9 cellular contexts compared by ENCODE assay signal in the genomic region with DNA sequence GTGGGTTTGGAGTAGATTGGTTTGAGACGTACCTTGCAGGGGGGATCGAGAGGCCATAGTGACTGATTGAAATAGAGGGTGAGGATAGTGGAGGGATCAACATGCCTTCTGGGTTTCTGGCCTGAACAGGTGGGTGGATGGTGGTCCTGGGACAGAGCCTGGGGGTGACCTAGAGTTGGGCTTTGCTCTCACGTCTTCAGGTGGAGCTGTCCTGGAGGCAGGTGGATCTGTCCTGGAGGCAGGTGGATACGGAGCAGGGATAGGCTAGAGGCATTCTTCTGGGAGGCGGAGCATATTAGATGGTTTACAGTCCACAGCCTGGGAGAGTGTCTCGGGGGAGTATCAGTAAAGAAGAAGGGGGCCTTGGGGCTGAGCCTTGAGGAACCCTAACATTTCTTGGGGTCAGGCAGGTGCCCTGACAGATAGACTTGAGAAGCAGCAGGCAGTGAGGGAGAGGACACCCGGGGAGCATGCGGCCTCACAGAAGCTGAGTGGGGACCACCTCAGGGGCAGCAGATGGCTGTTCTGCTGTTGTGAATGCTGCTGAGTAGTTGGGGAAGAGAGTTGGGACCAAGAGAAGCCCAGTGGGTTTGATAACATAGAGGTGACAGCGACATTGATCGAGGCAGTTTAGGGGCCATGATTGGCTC. TPM values are rescaled to one million over a fixed set of nuclear protein-coding genes. Genes with fewer than 3 reads are reported as not detected.
A peak's percentile ranks its signal among the peaks of the same experiment; 100 is the strongest.
DNase-seq lines count a peak whose midpoint lies in the region; ATAC-seq and TF ChIP-seq lines count a peak whose summit lies in the region.
"Had no signal": no experiment of that assay in that cellular context is flagged by ENCODE, and none has a peak within 500 bp of the region (broad histone marks: within the 10 kb centered on the region; RNA-seq: fewer than 3 reads in every experiment).

No MANE protein-coding gene starts in this region.

- H3K36me3 Mint-ChIP-seq in activated B cell treated with CpG ODN at 0.5 μM for 24 hours (ENCODE audit: low read depth) (peaks cover 45% of the 10 kb centered on the region), glutamatergic neuron (ENCODE audit: unreplicated experiment) (no peaks in the 10 kb centered on the region)

- intact Hi-C loops in activated B cell treated with CpG ODN at 0.5 μM for 24 hours (cut with micrococcal nuclease), result no loop called here

- H3K9me3 Mint-ChIP-seq in activated B cell treated with CpG ODN at 0.5 μM for 24 hours (no peaks in the 10 kb centered on the region), glutamatergic neuron (ENCODE audit: unreplicated experiment) (peaks cover 29% of the 10 kb centered on the region)

- peaks cover 47% of the 10 kb centered on the region for H3K4me1 Mint-ChIP-seq in activated B cell treated with CpG ODN at 0.5 μM for 24 hours
- peaks cover 19% of the 10 kb centered on the region for H3K4me1 Mint-ChIP-seq in glutamatergic neuron (ENCODE audit: low read depth, unreplicated experiment)

- TF ChIP-seq CTCF in activated B cell treated with CpG ODN at 0.5 μM for 24 hours (IDR thresholded peaks at IDR 0.05) (no peak), glutamatergic neuron (IDR thresholded peaks at IDR 0.05; ENCODE audit: partially characterized antibody, unreplicated experiment) (no peak)

- ATAC-seq in activated B cell treated with CpG ODN at 0.5 μM for 24 hours (ENCODE audit: low read depth), result no peak
- no peak for ATAC-seq in HG02798 (IDR thresholded peaks at IDR 0.05; ENCODE audit: poor library complexity, unreplicated experiment)
- ATAC-seq: right lobe of liver had no signal

- POLR2A ChIA-PET in activated B cell treated with CpG ODN at 0.5 μM for 24 hours (lab: Charles Lee), result interaction anchor here (1.4 to 6.3 kb wide), 3 partner anchors 22 to 1295 kb away, joined by 3 to 536 read pairs (median 4); a partner anchor contains a TSS

- H3K36me3 ChIP-seq in HAP-1 (replicated peaks), result peaks cover 10% of the 10 kb centered on the region; the same call in 1 of the 2 replicates

- H3K4me1 ChIP-seq in HAP-1, result peaks cover 16% of the 10 kb centered on the region

- CTCF ChIA-PET in activated B cell treated with CpG ODN at 0.5 μM for 24 hours (lab: Charles Lee), result interaction anchor here (4.1 kb wide), 1 partner anchor 22 kb away, joined by 52 read pairs; no protein-coding TSS in a partner anchor

- peak overlapping the region; percentile 95 for H3K4me3 Mint-ChIP-seq in activated B cell treated with CpG ODN at 0.5 μM for 24 hours
- peak overlapping the region; percentile 84 for H3K4me3 Mint-ChIP-seq in glutamatergic neuron (ENCODE audit: unreplicated experiment)

- H3K27me3 Mint-ChIP-seq in activated B cell treated with CpG ODN at 0.5 μM for 24 hours (no peaks in the 10 kb centered on the region), glutamatergic neuron (ENCODE audit: unreplicated experiment) (peaks cover 13% of the 10 kb centered on the region)

- no peaks in the 10 kb centered on the region for H3K9me3 ChIP-seq in HAP-1
- H3K9me3 ChIP-seq: right lobe of liver had no signal

- H3K27ac Mint-ChIP-seq in activated B cell treated with CpG ODN at 0.5 μM for 24 hours, result peak overlapping the region; percentile 39
- H3K27ac Mint-ChIP-seq in glutamatergic neuron (ENCODE audit: unreplicated experiment), result peak overlapping the region; percentile 44

- H3K27me3 ChIP-seq in HAP-1 (ENCODE audit: low read depth), result no peaks in the 10 kb centered on the region
- H3K27me3 ChIP-seq: right lobe of liver had no signal

- H3K4me3 ChIP-seq in HAP-1 (peak overlapping the region; percentile 99), skeletal muscle cell (ENCODE audit: low read depth, low read length) (peak overlapping the region; percentile 100)

- DNase-seq in HAP-1 (ENCODE audit: low spot score in 2 of 2) (no peak), activated B cell treated with CpG ODN at 0.5 μM for 24 hours (no peak), glutamatergic neuron (no peak), skeletal muscle cell (ENCODE audit: low read depth) (no peak), ecto neural progenitor cell (ENCODE audit: low spot score) (no peak), NCI-H1092 (lab: John Stamatoyannopoulos, UW) (no peak), medulla oblongata (ENCODE audit: extremely low spot score) (no peak)

- in situ Hi-C loops in HAP-1 (cut with MboI; ENCODE audit: low sequenced_read_pairs), result no loop called here

RNA-seq across cellular contexts. Expression of a gene that starts 1.6 kb away (rescaled TPM):
- total RNA-seq in activated B cell treated with CpG ODN at 0.5 μM for 24 hours (55.2 and 61.8 TPM in 2 replicates), glutamatergic neuron (ENCODE audit: unreplicated experiment) (67.1 TPM)

RNA-seq across cellular contexts. Expression of a gene that starts 19.8 kb away (rescaled TPM):
- total RNA-seq in activated B cell treated with CpG ODN at 0.5 μM for 24 hours, result 70.0 and 71.0 TPM in 2 replicates
- total RNA-seq in glutamatergic neuron (ENCODE audit: unreplicated experiment), result 20.9 TPM

RNA-seq across cellular contexts. Expression of a gene that starts 28.0 kb away (rescaled TPM):
- total RNA-seq in activated B cell treated with CpG ODN at 0.5 μM for 24 hours (11.5 and 11.8 TPM in 2 replicates), glutamatergic neuron (ENCODE audit: unreplicated experiment) (2.8 TPM)

RNA-seq across cellular contexts. Expression of a gene that starts 30.3 kb away (rescaled TPM):
- 33.4 and 40.4 TPM in 2 replicates for total RNA-seq in activated B cell treated with CpG ODN at 0.5 μM for 24 hours
- 9.0 TPM for total RNA-seq in glutamatergic neuron (ENCODE audit: unreplicated experiment)

RNA-seq across cellular contexts. Expression of a gene that starts 37.1 kb away (rescaled TPM):
- total RNA-seq in activated B cell treated with CpG ODN at 0.5 μM for 24 hours (1.6 TPM in 2 replicates), glutamatergic neuron (ENCODE audit: unreplicated experiment) (1.5 TPM)
